8 cellular contexts compared by ENCODE assay signal in genomic region chr12:6469092-6469491, GRCh38. TPM values are rescaled to one million over a fixed set of nuclear protein-coding genes. Genes with fewer than 3 reads are reported as not detected.
DNase-seq lines count a peak whose midpoint lies in the region; ATAC-seq and TF ChIP-seq lines count a peak whose summit lies in the region.

No MANE protein-coding gene starts in this region.

- H3K4me3 ChIP-seq in AG10803 (ENCODE audit: low read length): peak overlapping the region; percentile 88
- peak overlapping the region; percentile 79 to 91 for H3K4me3 ChIP-seq in ascending aorta
- no peak overlapping the region for H3K4me3 ChIP-seq in H7 (ENCODE audit: insufficient read depth, low read depth, low read length)

- H3K4me3 Mint-ChIP-seq in naive B cell: peak overlapping the region; percentile 74 to 98 (median 93)

- no peaks in the 10 kb centered on the region for H3K9me3 ChIP-seq in ascending aorta

- H3K36me3 Mint-ChIP-seq in naive B cell: peaks cover 5 to 7% of the 10 kb centered on the region in 2 donors

- peaks cover 54 to 64% (median 57%) of the 10 kb centered on the region in 3 donors for H3K4me1 Mint-ChIP-seq in naive B cell

- peak overlapping the region in 3 of 6 donors; percentile 67 to 95 (median 92) for H3K27ac Mint-ChIP-seq in naive B cell

- H3K27me3 Mint-ChIP-seq in naive B cell: no peaks in the 10 kb centered on the region

- TF ChIP-seq CTCF in AG10803 (conservative IDR thresholded peaks at IDR 0.05; ENCODE audit: low read length) (no peak), ascending aorta (IDR thresholded peaks at IDR 0.05) (no peak)

- no peak for DNase-seq in AG10803 (ENCODE audit: low read depth)
- peak in 42 of 76 experiments; percentile 1 to 54 (median 24) for DNase-seq in HUDEP-2 (lab: John Stamatoyannopoulos, UW; ENCODE audit: unreplicated experiment in 76 of 76)
- no peak for DNase-seq in ascending aorta (ENCODE audit: low spot score in 2 of 2)
- no peak for DNase-seq in naive B cell
- DNase-seq in stimulated activated CD4-positive, alpha-beta T cell treated with anti-CD3 and anti-CD28 coated beads, Interleukin-2, amount 100 ng/mL, for 48 hours: no peak
- no peak for DNase-seq in H7
- DNase-seq in left lobe of liver (ENCODE audit: low spot score): no peak

- intact Hi-C loops in ascending aorta (cut with DNase I): no loop called here

- peaks cover 0 to 20% of the 10 kb centered on the region in 2 donors for H3K4me1 ChIP-seq in ascending aorta

- ATAC-seq in naive B cell (ENCODE audit: low read depth in 2 of 2) (no peak), HG02623 (IDR thresholded peaks at IDR 0.05; ENCODE audit: unreplicated experiment) (no peak), left lobe of liver (no peak)

- no peak overlapping the region for H3K27ac ChIP-seq in ascending aorta

- no peaks in the 10 kb centered on the region for H3K9me3 Mint-ChIP-seq in naive B cell

- H3K36me3 ChIP-seq in ascending aorta (peaks cover 14 to 19% of the 10 kb centered on the region in 2 donors), H7 (replicated peaks; ENCODE audit: control insufficient read depth, insufficient read depth, low read length) (peaks cover 5% of the 10 kb centered on the region)

- H3K27me3 ChIP-seq in ascending aorta (no peaks in the 10 kb centered on the region), H7 (ENCODE audit: control insufficient read depth, insufficient read depth, low read length) (no peaks in the 10 kb centered on the region)

RNA-seq across cellular contexts. Expression of gene VAMP1, which starts 1.4 kb away (rescaled TPM):
- total RNA-seq in ascending aorta (17.1 TPM), left lobe of liver (6.1 TPM)
- 1 to 10 TPM; 1.7 to 6.7 (median 4.5) TPM for polyA plus RNA-seq in naive B cell (ENCODE audit: low read depth in 6 of 6)
- 23.9 and 26.8 TPM in 2 replicates for total RNA-seq in H7 (2014; rRNA removed; shearing (Covaris generic))

RNA-seq across cellular contexts. Expression of gene TAPBPL, which starts 17.2 kb away (rescaled TPM):
- 16.8 TPM for total RNA-seq in ascending aorta
- polyA plus RNA-seq in naive B cell (ENCODE audit: low read depth in 6 of 6): 100 to 1,000 TPM in 3 of 6 donors, 10 to 100 TPM in 3; 61.0 to 128 (median 108) TPM
- total RNA-seq in H7 (2014; rRNA removed; shearing (Covaris generic)): 0.62 and 1.0 TPM in 2 replicates
- 15.8 TPM for total RNA-seq in left lobe of liver

RNA-seq across cellular contexts. Expression of gene MRPL51, which starts 24.0 kb away (rescaled TPM):
- total RNA-seq in ascending aorta (112 TPM), left lobe of liver (84.1 TPM)
- polyA plus RNA-seq in naive B cell (ENCODE audit: low read depth in 6 of 6): 100 to 1,000 TPM; 126 to 243 (median 176) TPM
- total RNA-seq in H7 (2014; rRNA removed; shearing (Covaris generic)): 137 and 145 TPM in 2 replicates

RNA-seq across cellular contexts. Expression of gene CD27, which starts 24.3 kb away (rescaled TPM):
- total RNA-seq in ascending aorta (not detected), left lobe of liver (0.58 TPM)
- polyA plus RNA-seq in naive B cell (ENCODE audit: low read depth in 6 of 6): 10 to 100 TPM in 1 of 6 donors, 1 to 10 TPM in 5; 3.2 to 14.8 (median 6.6) TPM
- total RNA-seq in H7 (2014; rRNA removed; shearing (Covaris generic)): not detected in 2 replicates

RNA-seq across cellular contexts. Expression of gene NCAPD2, which starts 24.8 kb away (rescaled TPM):
- total RNA-seq in ascending aorta (11.7 TPM), left lobe of liver (9.0 TPM)
- 10 to 100 TPM; 13.3 to 25.5 (median 17.8) TPM for polyA plus RNA-seq in naive B cell (ENCODE audit: low read depth in 6 of 6)
- 104 and 113 TPM in 2 replicates for total RNA-seq in H7 (2014; rRNA removed; shearing (Covaris generic))

Comparison
In these comparisons a context has a peak if more than half of its experiments do, and no peak if none do; other contexts are left out.
1. DNase-seq: peak in HUDEP-2 (42 of 76); none in AG10803 (single experiment), ascending aorta (0 of 2), naive B cell (single experiment), stimulated activated CD4-positive, alpha-beta T cell treated with anti-CD3 and anti-CD28 coated beads, Interleukin-2, amount 100 ng/mL, for 48 hours (0 of 2), H7 (single experiment) and left lobe of liver (single experiment).